Comparison of ENCODE assay signal across 2 cellular contexts in genomic region chr7:156618791-156619367, GRCh38.
TF ChIP-seq lines count a peak whose summit lies in the region.

No MANE protein-coding gene starts in this region.

TF ChIP-seq in H1, 55 proteins besides CTCF, POLR2A, EP300 and RAD21:
- no peak for TF ChIP-seq BRCA1 (IDR thresholded peaks at IDR 0.05; ENCODE audit: low read depth, low read length)

TF ChIP-seq in SK-N-SH, 30 proteins besides CTCF, POLR2A, EP300 and RAD21:
- TF ChIP-seq GATA2 (CRISPR knock-in tag; IDR thresholded peaks at IDR 0.05) (no peak), YY1 (IDR thresholded peaks at IDR 0.05; ENCODE audit: low read depth) (no peak), MEF2A (IDR thresholded peaks at IDR 0.05; ENCODE audit: borderline replicate concordance, low read depth) (no peak)
